ENCODE assay signal across 27 cellular contexts in genomic region chr2:68878071-68878711, GRCh38. TPM values are rescaled to one million over a fixed set of nuclear protein-coding genes. Genes with fewer than 3 reads are reported as not detected.
"Had no signal": no experiment of that assay in that cellular context is flagged by ENCODE, and none has a peak within 500 bp of the region (broad histone marks: within the 10 kb centered on the region; RNA-seq: fewer than 3 reads in every experiment).

No MANE protein-coding gene starts in this region.

- H3K4me1 ChIP-seq: body of pancreas, pancreas, psoas muscle, right atrium auricular region, suprapubic skin, tibial nerve had no signal

- H3K4me3 ChIP-seq: body of pancreas, hepatocyte, left ventricle myocardium inferior, pancreas, psoas muscle, right atrium auricular region, suprapubic skin, tibial nerve had no signal

- H3K27ac Mint-ChIP-seq: activated naive CD8-positive, alpha-beta T cell; activated T-cell treated with anti-CD3 and anti-CD28 coated beads, Interleukin-2, amount 50 U/mL, for 24 hours; activated T-helper 17 cell treated with anti-CD3 and anti-CD28 coated beads, Interleukin-2, amount 50 U/mL, for 72 hours; nephron progenitor cell; stimulated activated naive CD8-positive, alpha-beta T cell treated with anti-CD3 and anti-CD28 coated beads, Interleukin-15, Interleukin-2, amounts not matched to agents 100 ng/mL and 50 ng/mL, for 24 hours; T-helper 17 cell had no signal

- H3K9me3 Mint-ChIP-seq: activated T-cell treated with anti-CD3 and anti-CD28 coated beads, Interleukin-2, amount 50 U/mL, for 24 hours; activated T-helper 17 cell treated with anti-CD3 and anti-CD28 coated beads, Interleukin-2, amount 50 U/mL, for 72 hours; nephron progenitor cell; stimulated activated naive CD8-positive, alpha-beta T cell treated with anti-CD3 and anti-CD28 coated beads, Interleukin-15, Interleukin-2, amounts not matched to agents 100 ng/mL and 50 ng/mL, for 24 hours had no signal

- H2AFZ ChIP-seq: hepatocyte had no signal

- DNase-seq: activated CD4-positive, alpha-beta T cell treated with anti-CD3 and anti-CD28 coated beads, Interleukin-2, amount 50 U/mL, for 4 hours; activated CD8-positive, alpha-beta memory T cell treated with anti-CD3 and anti-CD28 coated beads for 24 hours; activated CD8-positive, alpha-beta memory T cell treated with anti-CD3 and anti-CD28 coated beads, Interleukin-2, amount 50 U/mL, for 4 hours; activated T-cell treated with anti-CD3 and anti-CD28 coated beads, Interleukin-2, amount 50 U/mL, for 24 hours; amygdala; body of pancreas; foreskin melanocyte; left ventricle myocardium inferior; mammary epithelial cell; nephron progenitor cell; pancreas; psoas muscle; stimulated activated CD4-positive, alpha-beta T cell treated with anti-CD3 and anti-CD28 coated beads, Interleukin-4, amount 100 ng/mL, for 24 hours; SW 1271; T-helper 17 cell; WERI-Rb-1 had no signal

- H3K27ac ChIP-seq: body of pancreas, hepatocyte, left ventricle myocardium inferior, pancreas, psoas muscle, right atrium auricular region, suprapubic skin, tibial nerve, WERI-Rb-1 had no signal

- H3K27me3 ChIP-seq: body of pancreas, hepatocyte, right atrium auricular region, suprapubic skin, tibial nerve had no signal

- H3K36me3 Mint-ChIP-seq: activated naive CD8-positive, alpha-beta T cell had no signal

- H3K4me1 Mint-ChIP-seq: activated T-helper 17 cell treated with anti-CD3 and anti-CD28 coated beads, Interleukin-2, amount 50 U/mL, for 72 hours; nephron progenitor cell; T-helper 17 cell had no signal

- FAIRE-seq: pancreas had no signal

- H3K79me2 ChIP-seq: hepatocyte had no signal

- ATAC-seq: activated T-helper 17 cell treated with anti-CD3 and anti-CD28 coated beads, Interleukin-2, amount 50 U/mL, for 72 hours; body of pancreas; pancreas; psoas muscle; T-helper 17 cell had no signal

- H3K4me2 ChIP-seq: hepatocyte had no signal

- H3K9me3 ChIP-seq: body of pancreas, left ventricle myocardium inferior, pancreas, psoas muscle, right atrium auricular region, suprapubic skin, tibial nerve had no signal

- H3K4me3 Mint-ChIP-seq: activated naive CD8-positive, alpha-beta T cell; activated T-cell treated with anti-CD3 and anti-CD28 coated beads, Interleukin-2, amount 50 U/mL, for 24 hours; activated T-helper 17 cell treated with anti-CD3 and anti-CD28 coated beads, Interleukin-2, amount 50 U/mL, for 72 hours; nephron progenitor cell; stimulated activated naive CD8-positive, alpha-beta T cell treated with anti-CD3 and anti-CD28 coated beads, Interleukin-15, Interleukin-2, amounts not matched to agents 100 ng/mL and 50 ng/mL, for 24 hours; T-helper 17 cell had no signal

- H3K36me3 ChIP-seq: left ventricle myocardium inferior, pancreas, right atrium auricular region, suprapubic skin, tibial nerve, WERI-Rb-1 had no signal

RNA-seq across cellular contexts. Expression of gene BMP10, which starts 7.0 kb away (rescaled TPM):
- total RNA-seq: activated T-helper 17 cell treated with anti-CD3 and anti-CD28 coated beads, Interleukin-2, amount 50 U/mL, for 72 hours; body of pancreas; chondrocyte; epithelial cell of proximal tubule; mononuclear cell; pancreas; suprapubic skin; T-helper 17 cell; tibial nerve; urinary bladder had no signal
- polyA plus RNA-seq: hepatocyte, mammary epithelial cell, pancreas, psoas muscle, urinary bladder had no signal
